13 cellular contexts compared by ENCODE assay signal in the genomic region with DNA sequence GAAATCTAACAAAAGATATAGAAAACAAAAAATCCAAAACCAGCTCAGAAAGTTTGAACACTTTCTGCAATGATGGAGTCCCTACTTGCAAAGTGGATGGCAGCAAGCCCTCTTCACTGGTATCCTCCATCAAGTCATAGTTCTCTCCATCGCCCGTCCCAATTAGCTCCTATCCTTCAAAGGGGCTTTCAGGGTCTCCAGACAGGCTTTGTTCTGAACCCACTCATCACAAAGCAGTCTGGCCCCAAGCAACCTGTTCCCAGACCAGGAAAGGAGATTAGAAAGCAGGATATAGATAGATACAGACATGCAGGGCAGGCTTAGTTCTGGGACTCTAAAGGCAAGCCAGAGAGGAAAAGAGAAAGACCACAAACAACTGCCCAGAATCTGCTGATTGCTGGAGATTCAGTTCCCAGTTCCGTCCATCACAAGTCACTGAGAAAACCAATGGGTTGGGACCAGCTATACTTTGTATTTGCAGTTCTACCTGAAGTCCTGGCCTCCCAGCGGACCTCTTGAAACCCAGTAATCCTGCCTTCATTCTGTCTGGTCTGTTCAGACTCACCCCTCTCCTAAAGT. TPM values are rescaled to one million over a fixed set of nuclear protein-coding genes. Genes with fewer than 3 reads are reported as not detected.
A peak's percentile ranks its signal among the peaks of the same experiment; 100 is the strongest.
DNase-seq lines count a peak whose midpoint lies in the region; ATAC-seq, FAIRE-seq and TF ChIP-seq lines count a peak whose summit lies in the region.
"Had no signal": no experiment of that assay in that cellular context is flagged by ENCODE, and none has a peak within 500 bp of the region (broad histone marks: within the 10 kb centered on the region; RNA-seq: fewer than 3 reads in every experiment).

No MANE protein-coding gene starts in this region.

- no peak overlapping the region for H2AFZ ChIP-seq in MM.1S (ENCODE audit: low read length)
- H2AFZ ChIP-seq in neural cell (ENCODE audit: low read depth, low read length) = no peak overlapping the region

- H3F3A ChIP-seq in MM.1S (ENCODE audit: insufficient read depth, low read length) = peaks cover 11% of the 10 kb centered on the region
- peaks cover 7% of the 10 kb centered on the region for H3F3A ChIP-seq in neural cell (ENCODE audit: insufficient read depth, low read length, poor library complexity, severe bottlenecking)

- CTCF ChIA-PET in A549 (lab: Yijun Ruan, JAX) = interaction anchor here (0.8 to 1.6 kb wide), 3 partner anchors 19 to 102 kb away, joined by 3 to 5 read pairs (median 3); no protein-coding TSS in a partner anchor

- 93% methylated on average over 4 of the region's 4 CpGs for WGBS in A549 (ENCODE audit: missing lambda C conversion rate)
- WGBS in adipose tissue, 3 donors = 78 to 91% (median 80%) methylated on average over 4 of the region's 4 CpGs

- H3K9ac ChIP-seq in MM.1S (ENCODE audit: low read length) = no peak overlapping the region
- no peak overlapping the region for H3K9ac ChIP-seq in neural cell (ENCODE audit: low read length)
- H3K9ac ChIP-seq: SK-N-SH had no signal

- no peak for TF ChIP-seq RAD21 in A549 (conservative IDR thresholded peaks at IDR 0.05 in 1 of 2, IDR thresholded peaks at IDR 0.05 in 1 of 2)
- TF ChIP-seq RAD21 in neural cell (conservative IDR thresholded peaks at IDR 0.05) = no peak

- H3K79me2 ChIP-seq in MM.1S (ENCODE audit: low read length) = peaks cover 100% of the 10 kb centered on the region
- H3K79me2 ChIP-seq in neural cell (replicated peaks; ENCODE audit: insufficient read depth, low read length) = peaks cover 83% of the 10 kb centered on the region

- H3K4me3 ChIP-seq in A549 = no peak overlapping the region
- H3K4me3 ChIP-seq in MM.1S (ENCODE audit: low read length) = no peak overlapping the region
- H3K4me3 ChIP-seq in neural cell (ENCODE audit: low read length) = peak overlapping the region; percentile 60

- DNase-seq in A549 (ENCODE audit: low read depth in 1 of 2, low spot score in 1 of 2) = no peak
- no peak for DNase-seq in MM.1S
- DNase-seq in central memory CD4-positive, alpha-beta T cell = no peak
- no peak for DNase-seq in KG1 (lab: John Stamatoyannopoulos, UW)
- DNase-seq in SKM-1 treated with dmso at 0.1 percent for 144 hours (lab: John Stamatoyannopoulos, UW; ENCODE audit: unreplicated experiment) = no peak
- DNase-seq: Caco-2, kidney, NCI-H187, SK-N-SH had no signal

- H3K36me3 ChIP-seq in MM.1S (replicated peaks; ENCODE audit: insufficient read depth, low read length) = no peaks in the 10 kb centered on the region
- no peaks in the 10 kb centered on the region for H3K36me3 ChIP-seq in neural cell (ENCODE audit: insufficient read depth, low read length)

- H4K20me1 ChIP-seq in MM.1S (ENCODE audit: insufficient read depth, low read length) = peaks cover 85% of the 10 kb centered on the region
- H4K20me1 ChIP-seq in neural cell (ENCODE audit: insufficient read depth) = no peaks in the 10 kb centered on the region

- no peaks in the 10 kb centered on the region for H3K9me2 ChIP-seq in MM.1S (replicated peaks; ENCODE audit: insufficient read depth, low read length)
- no peaks in the 10 kb centered on the region for H3K9me2 ChIP-seq in neural cell (ENCODE audit: insufficient read depth, low read length)
- H3K9me2 ChIP-seq: SK-N-SH had no signal

- H3K4me2 ChIP-seq in A549 = no peak overlapping the region
- no peak overlapping the region for H3K4me2 ChIP-seq in MM.1S (ENCODE audit: low read depth, low read length)
- H3K4me2 ChIP-seq in neural cell (ENCODE audit: low read length) = no peak overlapping the region

- H3K4me1 ChIP-seq in A549 (peaks cover 74% of the 10 kb centered on the region), MM.1S (ENCODE audit: low read length) (peaks cover 41% of the 10 kb centered on the region)

- TF ChIP-seq CTCF in A549 (IDR thresholded peaks at IDR 0.05) = no peak
- TF ChIP-seq CTCF in MM.1S (IDR thresholded peaks at IDR 0.05; ENCODE audit: low read length) = no peak
- no peak for TF ChIP-seq CTCF in neural cell (IDR thresholded peaks at IDR 0.05; ENCODE audit: poor library complexity, severe bottlenecking)

- POLR2A ChIA-PET in A549 (lab: Yijun Ruan, JAX) = no interaction called here

- H3K27ac ChIP-seq in A549 (peak overlapping the region; percentile 25 to 84; a peak in 1 of 6 replicates), MM.1S (ENCODE audit: low read length) (peak overlapping the region; percentile 20; the same call in 1 of the 2 replicates), adipose tissue (ENCODE audit: low read depth, low read length) (peak overlapping the region; percentile 2), neural cell (ENCODE audit: low read length) (peak overlapping the region; percentile 89)

- no peaks in the 10 kb centered on the region for H3K9me3 ChIP-seq in A549
- H3K9me3 ChIP-seq in MM.1S (replicated peaks; ENCODE audit: insufficient read depth, low read length) = no peaks in the 10 kb centered on the region
- H3K9me3 ChIP-seq in neural cell (ENCODE audit: low read length) = no peaks in the 10 kb centered on the region
- H3K9me3 ChIP-seq: Caco-2, SK-N-SH had no signal

- ATAC-seq in A549 (no peak), GM18520 (IDR thresholded peaks at IDR 0.05; ENCODE audit: unreplicated experiment) (no peak)

- TF ChIP-seq EP300 in A549 (IDR thresholded peaks at IDR 0.05) (no peak), neural cell (conservative IDR thresholded peaks at IDR 0.05; ENCODE audit: poor library complexity, severe bottlenecking) (no peak)

- TF ChIP-seq POLR2A in A549 (IDR thresholded peaks at IDR 0.05; ENCODE audit: low read length) = no peak

- no peak for FAIRE-seq in A549 (lab: Jason Lieb, UNC)
- FAIRE-seq: endothelial cell of umbilical vein, kidney had no signal

- H3K27me3 ChIP-seq in MM.1S (replicated peaks; ENCODE audit: insufficient read depth, low read length) (no peaks in the 10 kb centered on the region), neural cell (ENCODE audit: insufficient read depth, low read depth, low read length) (no peaks in the 10 kb centered on the region)

TF ChIP-seq in A549, 52 proteins besides CTCF, POLR2A, EP300 and RAD21:
- TF ChIP-seq CEBPB (IDR thresholded peaks at IDR 0.05) = no peak
- no peak for TF ChIP-seq HEYL (CRISPR knock-in tag; IDR thresholded peaks at IDR 0.05)
- TF ChIP-seq, protein P1, sequence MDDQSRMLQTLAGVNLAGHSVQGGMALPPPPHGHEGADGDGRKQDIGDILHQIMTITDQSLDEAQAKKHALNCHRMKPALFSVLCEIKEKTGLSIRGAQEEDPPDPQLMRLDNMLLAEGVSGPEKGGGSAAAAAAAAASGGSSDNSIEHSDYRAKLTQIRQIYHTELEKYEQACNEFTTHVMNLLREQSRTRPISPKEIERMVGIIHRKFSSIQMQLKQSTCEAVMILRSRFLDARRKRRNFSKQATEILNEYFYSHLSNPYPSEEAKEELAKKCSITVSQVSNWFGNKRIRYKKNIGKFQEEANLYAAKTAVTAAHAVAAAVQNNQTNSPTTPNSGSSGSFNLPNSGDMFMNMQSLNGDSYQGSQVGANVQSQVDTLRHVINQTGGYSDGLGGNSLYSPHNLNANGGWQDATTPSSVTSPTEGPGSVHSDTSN (IDR thresholded peaks at IDR 0.05) = no peak
- no peak for TF ChIP-seq RARB (CRISPR knock-in tag; IDR thresholded peaks at IDR 0.05)
- TF ChIP-seq JUN (IDR thresholded peaks at IDR 0.05) = no peak
- TF ChIP-seq HOXA7 (CRISPR knock-in tag; IDR thresholded peaks at IDR 0.05) = no peak
- TF ChIP-seq EHF (CRISPR knock-in tag; IDR thresholded peaks at IDR 0.05) = no peak
- no peak for TF ChIP-seq NFE2L2 (conservative IDR thresholded peaks at IDR 0.05; ENCODE audit: low read length)
- TF ChIP-seq MAFK (IDR thresholded peaks at IDR 0.05; ENCODE audit: partially characterized antibody) = no peak

TF ChIP-seq in neural cell, 6 proteins besides CTCF, POLR2A, EP300 and RAD21 (continues in another document):
- no peak for TF ChIP-seq POLR2AphosphoS5 (IDR thresholded peaks at IDR 0.05)
- TF ChIP-seq TAF1 (IDR thresholded peaks at IDR 0.05; ENCODE audit: low read depth) = no peak
- TF ChIP-seq SMC3 (conservative IDR thresholded peaks at IDR 0.05; ENCODE audit: poor library complexity) = no peak
- TF ChIP-seq MXI1 (conservative IDR thresholded peaks at IDR 0.05; ENCODE audit: poor library complexity, severe bottlenecking) = no peak

RNA-seq across cellular contexts. Expression of a gene that starts 47.2 kb away (rescaled TPM):
- polyA plus RNA-seq in A549 (2011; rRNA removed) (0.12 and 0.29 TPM in 2 replicates), A549 (2017; fragmentation: RNase III; extraction: RNeasy Plus Mini Kit Qiagen cat#74134 plus additional on column Dnase treatment) (0.05 to 0.08 TPM (median 0.08 TPM) in 3 replicates), adipose tissue (under 1 TPM in 2 of 3 donors, not detected in 1; 0.25 to 0.28 TPM), neural cell (not detected in 2 replicates)
- 0.21 and 0.22 TPM in 2 replicates for polyA plus RNA-seq in A549 (2012; cell fraction: cytosol; rRNA removed)
- 1.5 and 1.7 TPM in 2 replicates for polyA plus RNA-seq in A549 (2012; cell fraction: nucleus; rRNA removed)
- 0.29 and 0.91 TPM in 2 replicates for polyA minus RNA-seq in A549 (2011; rRNA and poly(A)+ RNA removed)
- not detected in 2 replicates for polyA minus RNA-seq in neural cell

RNA-seq across cellular contexts. Expression of a gene that starts 52.9 kb away (rescaled TPM):
- polyA plus RNA-seq in A549 (2011; rRNA removed) = 8.3 and 11.8 TPM in 2 replicates
- 8.9 and 12.2 TPM in 2 replicates for polyA plus RNA-seq in A549 (2012; cell fraction: cytosol; rRNA removed)
- 21.4 and 21.7 TPM in 2 replicates for polyA plus RNA-seq in A549 (2012; cell fraction: nucleus; rRNA removed)
- 22.5 to 23.3 TPM (median 23.1 TPM) in 3 replicates for polyA plus RNA-seq in A549 (2017; fragmentation: RNase III; extraction: RNeasy Plus Mini Kit Qiagen cat#74134 plus additional on column Dnase treatment)
- 30.4 and 34.7 TPM in 2 replicates for polyA minus RNA-seq in A549 (2011; rRNA and poly(A)+ RNA removed)
- polyA plus RNA-seq in adipose tissue = 10 to 100 TPM; 12.5 to 35.8 (median 23.1) TPM
- 3.6 and 5.8 TPM in 2 replicates for polyA plus RNA-seq in neural cell
- polyA minus RNA-seq in neural cell = 15.3 and 25.1 TPM in 2 replicates

Comparison
In these comparisons a context has a peak if more than half of its experiments do, and no peak if none do; other contexts are left out.
1. H3K27ac ChIP-seq: peak in every context shown above with its lines; median percentile 89 in neural cell; 54 in A549; 20 in MM.1S; 2 in adipose tissue.